ENCODE assay signal across 12 cellular contexts in genomic region chr1:67880056-67880601, GRCh38. TPM values are rescaled to one million over a fixed set of nuclear protein-coding genes. Genes with fewer than 3 reads are reported as not detected.
A peak's percentile ranks its signal among the peaks of the same experiment; 100 is the strongest.
DNase-seq lines count a peak whose midpoint lies in the region; ATAC-seq and TF ChIP-seq lines count a peak whose summit lies in the region.
"Had no signal": no experiment of that assay in that cellular context is flagged by ENCODE, and none has a peak within 500 bp of the region (broad histone marks: within the 10 kb centered on the region; RNA-seq: fewer than 3 reads in every experiment).

No MANE protein-coding gene starts in this region.

- no peak for ATAC-seq in GM21526 (IDR thresholded peaks at IDR 0.05; ENCODE audit: low FRiP score, unreplicated experiment)
- no peak for ATAC-seq in HG03196 (IDR thresholded peaks at IDR 0.05; ENCODE audit: unreplicated experiment)
- ATAC-seq: HCT116 had no signal

- H3K4me2 ChIP-seq in mammary epithelial cell (ENCODE audit: insufficient read depth, low read depth, low read length) (no peak overlapping the region), skeletal muscle satellite cell (ENCODE audit: low read length) (peak overlapping the region; percentile 7)

- WGBS in mammary epithelial cell (ENCODE audit: low coverage, missing lambda C conversion rate): 55% methylated on average over 3 of the region's 3 CpGs

- no peak overlapping the region for H2AFZ ChIP-seq in mammary epithelial cell (ENCODE audit: low read depth, low read length)

- dilution Hi-C loops in mammary epithelial cell (cut with HindIII; ENCODE audit: low sequenced_read_pairs): no loop called here

- no peaks in the 10 kb centered on the region for H3K79me2 ChIP-seq in mammary epithelial cell (ENCODE audit: insufficient read depth, low read length)

- intact Hi-C loops in mammary epithelial cell (cut with micrococcal nuclease): loop anchor here (5.0 kb wide), 1 partner anchor 42 kb away; no protein-coding TSS in a partner anchor

- no peaks in the 10 kb centered on the region for H4K20me1 ChIP-seq in mammary epithelial cell (ENCODE audit: insufficient read depth, low read length)

- BruUV-seq in mammary epithelial cell (replicated peaks; lab: Mats Ljungman, UMichigan): no TSS peak

- TF ChIP-seq CTCF in mammary epithelial cell (conservative IDR thresholded peaks at IDR 0.05 in 1 of 2, IDR thresholded peaks at IDR 0.05 in 1 of 2; ENCODE audit: extremely low read depth in 1 of 2, insufficient read depth in 1 of 2, low read depth in 1 of 2, low read length in 2 of 2): no peak

- H3K4me1 ChIP-seq in mammary epithelial cell (ENCODE audit: insufficient read depth, low read length): peaks cover 25% of the 10 kb centered on the region
- peaks cover 23% of the 10 kb centered on the region for H3K4me1 ChIP-seq in skeletal muscle satellite cell (ENCODE audit: control insufficient read depth, insufficient read depth, low read length)
- H3K4me1 ChIP-seq: prostate gland had no signal

- in situ Hi-C loops in mammary epithelial cell (cut with MboI; ENCODE audit: low sequenced_read_pairs in 2 of 2): no loop called here

- H3K27ac ChIP-seq in mammary epithelial cell (ENCODE audit: insufficient read depth, low read depth, low read length): no peak overlapping the region
- H3K27ac ChIP-seq: prostate gland had no signal

- no peaks in the 10 kb centered on the region for H3K9me3 ChIP-seq in mammary epithelial cell (replicated peaks; ENCODE audit: insufficient read depth, low read length)
- no peaks in the 10 kb centered on the region for H3K9me3 ChIP-seq in skeletal muscle satellite cell (replicated peaks; ENCODE audit: low read length)
- H3K9me3 ChIP-seq: prostate gland had no signal

- CTCF ChIA-PET in mammary epithelial cell (lab: Charles Lee; ENCODE audit: low non-redundant PET): no interaction called here

- DNase-seq in NCI-H2107 treated with DMSO at 0.1 percent for 48 hours (lab: John Stamatoyannopoulos, UW; ENCODE audit: unreplicated experiment) (peak; percentile 22), NCI-H2107 (lab: John Stamatoyannopoulos, UW) (no peak), NCI-H345 (lab: John Stamatoyannopoulos, UW) (peak; percentile 78), mammary epithelial cell (peak; percentile 49), NCI-H524 (lab: John Stamatoyannopoulos, UW) (no peak)
- DNase-seq: 8988T, activated B cell treated with CpG ODN at 0.5 μM for 24 hours had no signal

- H3K4me3 ChIP-seq in mammary epithelial cell (replicated peaks in 1 of 3; ENCODE audit: insufficient read depth in 1 of 3, low read depth in 2 of 3, low read length in 3 of 3) (no peak overlapping the region), skeletal muscle satellite cell (ENCODE audit: low read length) (no peak overlapping the region)
- H3K4me3 ChIP-seq: prostate gland had no signal

- no peaks in the 10 kb centered on the region for H3K36me3 ChIP-seq in mammary epithelial cell (ENCODE audit: insufficient read depth, low read length)
- no peaks in the 10 kb centered on the region for H3K36me3 ChIP-seq in skeletal muscle satellite cell (ENCODE audit: insufficient read depth, low read length)
- H3K36me3 ChIP-seq: prostate gland had no signal

- H3K27me3 ChIP-seq in mammary epithelial cell (ENCODE audit: insufficient read depth, low read length): no peaks in the 10 kb centered on the region
- H3K27me3 ChIP-seq in skeletal muscle satellite cell (ENCODE audit: control insufficient read depth, insufficient read depth, low read length): no peaks in the 10 kb centered on the region

- H3K9ac ChIP-seq in mammary epithelial cell (ENCODE audit: insufficient read depth, low read length): no peak overlapping the region
- H3K9ac ChIP-seq in skeletal muscle satellite cell (ENCODE audit: low read depth, low read length): no peak overlapping the region

RNA-seq across cellular contexts. Expression of gene GNG12, which starts 46.9 kb away (rescaled TPM):
- 100 to 1,000 TPM; 130 to 183 TPM for total RNA-seq in mammary epithelial cell
- polyA plus RNA-seq in mammary epithelial cell: 83.7 TPM
- polyA minus RNA-seq in mammary epithelial cell: 154 TPM
- 158 and 208 TPM in 2 replicates for total RNA-seq in skeletal muscle satellite cell (2012; rRNA removed)
- total RNA-seq: activated B cell treated with CpG ODN at 0.5 μM for 24 hours had no signal

Comparison
In these comparisons a context has a peak if more than half of its experiments do, and no peak if none do; other contexts are left out.
1. DNase-seq: peak in NCI-H2107 treated with DMSO at 0.1 percent for 48 hours (single experiment), NCI-H345 (single experiment) and mammary epithelial cell (single experiment); none in NCI-H2107 (single experiment) and NCI-H524 (0 of 2).